ENCODE assay signal across 1 cellular context in genomic region chr2:238164906-238165287, GRCh38.
TF ChIP-seq lines count a peak whose summit lies in the region.

No MANE protein-coding gene starts in this region.

TF ChIP-seq in SK-N-SH, 30 proteins besides CTCF, POLR2A, EP300 and RAD21 (continued from another document):
- TF ChIP-seq YY1 (IDR thresholded peaks at IDR 0.05; ENCODE audit: low read depth) (no peak), NFIC (IDR thresholded peaks at IDR 0.05; ENCODE audit: borderline replicate concordance) (no peak), EZH2phosphoT487 (IDR thresholded peaks at IDR 0.05; ENCODE audit: borderline replicate concordance, low read depth) (no peak), ELF1 (IDR thresholded peaks at IDR 0.05) (no peak), FOXM1 (IDR thresholded peaks at IDR 0.05; ENCODE audit: low read depth) (no peak)
- TF ChIP-seq, protein P1, sequence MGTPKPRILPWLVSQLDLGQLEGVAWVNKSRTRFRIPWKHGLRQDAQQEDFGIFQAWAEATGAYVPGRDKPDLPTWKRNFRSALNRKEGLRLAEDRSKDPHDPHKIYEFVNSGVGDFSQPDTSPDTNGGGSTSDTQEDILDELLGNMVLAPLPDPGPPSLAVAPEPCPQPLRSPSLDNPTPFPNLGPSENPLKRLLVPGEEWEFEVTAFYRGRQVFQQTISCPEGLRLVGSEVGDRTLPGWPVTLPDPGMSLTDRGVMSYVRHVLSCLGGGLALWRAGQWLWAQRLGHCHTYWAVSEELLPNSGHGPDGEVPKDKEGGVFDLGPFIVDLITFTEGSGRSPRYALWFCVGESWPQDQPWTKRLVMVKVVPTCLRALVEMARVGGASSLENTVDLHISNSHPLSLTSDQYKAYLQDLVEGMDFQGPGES (IDR thresholded peaks at IDR 0.05; ENCODE audit: low read depth, low read length) = no peak
